1 cellular context compared by ENCODE assay signal in genomic region chr3:4983739-4984510, GRCh38.
TF ChIP-seq lines count a peak whose summit lies in the region.

No MANE protein-coding gene starts in this region.

TF ChIP-seq in K562, 482 proteins besides CTCF, POLR2A, EP300 and RAD21 (continued from another document and continues in another):
- TF ChIP-seq SFPQ (IDR thresholded peaks at IDR 0.05; ENCODE audit: low read depth, low read length) (no peak), ATF3 (IDR thresholded peaks at IDR 0.05) (no peak), ATF3 (CRISPR knock-in tag; conservative IDR thresholded peaks at IDR 0.05) (peak; percentile 70; the same call in 1 of the 2 replicates), CBX5 (IDR thresholded peaks at IDR 0.05; ENCODE audit: borderline replicate concordance, low read depth) (no peak), GMEB1 (CRISPR knock-in tag; IDR thresholded peaks at IDR 0.05) (0 out of 2 replicates have a peak, but pooled peaks have one; percentile 23), STAT5B (CRISPR knock-in tag; IDR thresholded peaks at IDR 0.05) (no peak), CAMTA2 (CRISPR knock-in tag; conservative IDR thresholded peaks at IDR 0.05) (peak; percentile 6; the same call in 1 of the 2 replicates), NRF1 (conservative IDR thresholded peaks at IDR 0.05 in 1 of 2, IDR thresholded peaks at IDR 0.05 in 1 of 2) (0 out of 4 replicates have a peak, but pooled peaks of 1 of the 2 experiments have one; percentile 16), PHB (CRISPR knock-in tag; IDR thresholded peaks at IDR 0.05) (no peak), TEAD2 (tag; IDR thresholded peaks at IDR 0.05) (no peak), SMARCB1 (IDR thresholded peaks at IDR 0.05; ENCODE audit: insufficient read length, low read depth) (no peak), ZBTB8A (IDR thresholded peaks at IDR 0.05; ENCODE audit: partially characterized antibody) (no peak), ZNF518B (CRISPR knock-in tag; IDR thresholded peaks at IDR 0.05) (0 out of 2 replicates have a peak, but pooled peaks have one; percentile 48), HDAC8 (tag; IDR thresholded peaks at IDR 0.05) (no peak), TCF3 (CRISPR knock-in tag; IDR thresholded peaks at IDR 0.05) (no peak), ELF2 (CRISPR knock-in tag; IDR thresholded peaks at IDR 0.05) (0 out of 2 replicates have a peak, but pooled peaks have one; percentile 29), USF1 (CRISPR knock-in tag; IDR thresholded peaks at IDR 0.05) (no peak), RERE (CRISPR knock-in tag; IDR thresholded peaks at IDR 0.05; ENCODE audit: borderline replicate concordance) (no peak), SLC30A9 (CRISPR knock-in tag; IDR thresholded peaks at IDR 0.05) (no peak), ARID4B (CRISPR knock-in tag; IDR thresholded peaks at IDR 0.05) (no peak; the same call in 1 of the 2 replicates), PTTG1 (tag; IDR thresholded peaks at IDR 0.05; ENCODE audit: low read depth) (no peak), ZNF431 (CRISPR knock-in tag; IDR thresholded peaks at IDR 0.05) (no peak), SIRT6 (IDR thresholded peaks at IDR 0.05; ENCODE audit: low read depth, low read length) (peak; percentile 22), ZNF263 (CRISPR knock-in tag; IDR thresholded peaks at IDR 0.05; ENCODE audit: borderline replicate concordance) (no peak), ZFP36 (IDR thresholded peaks at IDR 0.05; ENCODE audit: low read depth, low read length, partially characterized antibody) (no peak), PURB (CRISPR knock-in tag; IDR thresholded peaks at IDR 0.05; ENCODE audit: low read depth) (no peak), MYBL2 (IDR thresholded peaks at IDR 0.05; ENCODE audit: low read depth) (no peak), MYBL2 (CRISPR knock-in tag; IDR thresholded peaks at IDR 0.05; ENCODE audit: borderline replicate concordance) (no peak), GATAD2A (IDR thresholded peaks at IDR 0.05) (no peak), RB1 (IDR thresholded peaks at IDR 0.05; ENCODE audit: low read depth) (no peak), TCF7 (IDR thresholded peaks at IDR 0.05; ENCODE audit: borderline replicate concordance) (peak; percentile 49; the same call in 1 of the 2 replicates), HMGXB4 (CRISPR knock-in tag; IDR thresholded peaks at IDR 0.05) (no peak; the same call in 1 of the 2 replicates), PHTF2 (CRISPR knock-in tag; IDR thresholded peaks at IDR 0.05) (0 out of 2 replicates have a peak, but pooled peaks have one; percentile 50), KDM4B (IDR thresholded peaks at IDR 0.05; ENCODE audit: borderline replicate concordance in 2 of 2, low read depth in 1 of 2) (0 out of 4 replicates have a peak, but pooled peaks of 1 of the 2 experiments have one; percentile 31), ZNF668 (CRISPR knock-in tag; IDR thresholded peaks at IDR 0.05) (no peak), ZNF316 (IDR thresholded peaks at IDR 0.05) (no peak), ZNF764 (CRISPR knock-in tag; IDR thresholded peaks at IDR 0.05; ENCODE audit: low read depth) (no peak), MAFG (tag; conservative IDR thresholded peaks at IDR 0.05) (no peak), ZNF239 (CRISPR knock-in tag; IDR thresholded peaks at IDR 0.05) (no peak; the same call in 1 of the 2 replicates), U2AF2 (optimal IDR thresholded peaks at IDR 0.05; ENCODE audit: low read depth, low read length) (no peak), ZNF830 (CRISPR knock-in tag; IDR thresholded peaks at IDR 0.05) (no peak), RFX5 (IDR thresholded peaks at IDR 0.05; ENCODE audit: low read depth, low read length) (no peak), BACH1 (tag; IDR thresholded peaks at IDR 0.05) (no peak), EWSR1 (IDR thresholded peaks at IDR 0.05; ENCODE audit: borderline replicate concordance, low read depth, partially characterized antibody) (no peak)
